ENCODE assay signal across 8 cellular contexts in genomic region chr2:223837290-223838061, GRCh38. TPM values are rescaled to one million over a fixed set of nuclear protein-coding genes. Genes with fewer than 3 reads are reported as not detected.
DNase-seq lines count a peak whose midpoint lies in the region; ATAC-seq and TF ChIP-seq lines count a peak whose summit lies in the region.

AP1S3 (minus strand) TSS chr2:223837582; CDS start chr2:223837450, 132 bp downstream.

- H3K27me3 ChIP-seq in DOHH2 (ENCODE audit: control insufficient read depth, low read length) (no peaks in the 10 kb centered on the region), neuronal stem cell (ENCODE audit: control insufficient read depth in 3 of 3, insufficient read depth in 3 of 3, low read depth in 1 of 3, low read length in 3 of 3) (peaks cover 0 to 12% (median 12%) of the 10 kb centered on the region in 3 experiments), suprapubic skin (no peaks in the 10 kb centered on the region)

- TF ChIP-seq POLR2A in suprapubic skin (IDR thresholded peaks at IDR 0.05) = no peak

- H4K8ac ChIP-seq in neuronal stem cell (ENCODE audit: low read depth, low read length) = no peak within 1 kb of the TSS

- no peak within 1 kb of the TSS for H2BK120ac ChIP-seq in neuronal stem cell (ENCODE audit: low read depth, low read length)

- peak within 1 kb of the TSS; percentile 87 for H3K18ac ChIP-seq in neuronal stem cell (ENCODE audit: low read length)

- no peak within 1 kb of the TSS for H2BK5ac ChIP-seq in neuronal stem cell (ENCODE audit: low read length)

- peaks cover 22% of the 10 kb centered on the region for H3K79me2 ChIP-seq in DOHH2 (ENCODE audit: control insufficient read depth, low read length)

- no peak within 1 kb of the TSS for H2BK15ac ChIP-seq in neuronal stem cell (ENCODE audit: low read length)

- intact Hi-C loops in activated T-helper 2 cell treated with anti-CD3 and anti-CD28 coated beads, Interferon-gamma antibody, Interleukin-2, Interleukin-4, amounts not matched to agents 10 μg/mL and 5 μg/mL and 100 μg/mL, durations not matched to agents 14 hours and 24 hours and 36 hours (cut with micrococcal nuclease) = loop anchor here (1.0 to 5.0 kb wide), 6 partner anchors 15 to 120 kb away; partner anchors contain the start of gene MRPL44

- peak within 1 kb of the TSS; percentile 1; the same call in 1 of the 2 replicates for H3K27ac ChIP-seq in DOHH2 (ENCODE audit: low read depth, low read length)
- H3K27ac ChIP-seq in neuronal stem cell (replicated peaks; ENCODE audit: low read length) = no peak within 1 kb of the TSS
- no peak within 1 kb of the TSS for H3K27ac ChIP-seq in suprapubic skin

- H3K4me1 Mint-ChIP-seq in activated T-helper 2 cell treated with anti-CD3 and anti-CD28 coated beads, Interferon-gamma antibody, Interleukin-2, Interleukin-4, amounts not matched to agents 10 μg/mL and 5 μg/mL and 100 μg/mL, durations not matched to agents 14 hours and 24 hours and 36 hours (ENCODE audit: low read depth) = peaks cover 17% of the 10 kb centered on the region

- H3K9ac ChIP-seq in neuronal stem cell (ENCODE audit: low read depth, low read length, poor library complexity) = peak within 1 kb of the TSS; percentile 84

- TF ChIP-seq CTCF in DOHH2 (IDR thresholded peaks at IDR 0.05; ENCODE audit: low read depth, low read length, poor library complexity, severe bottlenecking) = no peak
- TF ChIP-seq CTCF in fibroblast of villous mesenchyme (IDR thresholded peaks at IDR 0.05; ENCODE audit: insufficient read depth, low read depth, low read length) = no peak
- no peak for TF ChIP-seq CTCF in suprapubic skin (IDR thresholded peaks at IDR 0.05)

- no peaks in the 10 kb centered on the region for H3K9me2 ChIP-seq in DOHH2 (replicated peaks; ENCODE audit: control insufficient read depth, low read length)

- no peak within 1 kb of the TSS for H4K91ac ChIP-seq in neuronal stem cell (ENCODE audit: low read depth, low read length, poor library complexity)

- ATAC-seq in GM21576 (IDR thresholded peaks at IDR 0.05; ENCODE audit: unreplicated experiment) = peak; percentile 56

- no CpG with 5 or more reads among the region's 82 CpGs for WGBS in neuronal stem cell (ENCODE audit: extremely low coverage in 2 of 2, insufficient read length in 2 of 2, insufficient replicate concordance in 1 of 2), 2 donors
- WGBS in suprapubic skin = 2% methylated on average over 26 of the region's 82 CpGs

- peak within 1 kb of the TSS; percentile 97 for H2AFZ ChIP-seq in neuronal stem cell (ENCODE audit: low read length)

- H3K4me1 ChIP-seq in DOHH2 (ENCODE audit: control insufficient read depth, low read length) (peaks cover 28% of the 10 kb centered on the region), neuronal stem cell (ENCODE audit: control insufficient read depth in 2 of 2, insufficient read depth in 1 of 2, low read depth in 1 of 2, low read length in 2 of 2) (peaks cover 4 to 7% of the 10 kb centered on the region in 2 donors), suprapubic skin (peaks cover 11% of the 10 kb centered on the region)

- H3K14ac ChIP-seq in neuronal stem cell (ENCODE audit: low read length) = peak within 1 kb of the TSS; percentile 21

- TF ChIP-seq EP300 in Ishikawa (IDR thresholded peaks at IDR 0.05; ENCODE audit: borderline replicate concordance) (no peak), suprapubic skin (IDR thresholded peaks at IDR 0.05) (no peak)

- 0 out of 2 replicates have a peak, but pooled peaks cover 6% of the 10 kb centered on the region for H4K20me1 ChIP-seq in DOHH2 (ENCODE audit: control insufficient read depth, insufficient read depth, low read depth, low read length)

- H3F3A ChIP-seq in DOHH2 (ENCODE audit: control insufficient read depth, insufficient read depth) = 0 out of 2 replicates have a peak, but pooled peaks cover 3% of the 10 kb centered on the region

- TF ChIP-seq RAD21 in Ishikawa (IDR thresholded peaks at IDR 0.05; ENCODE audit: low read depth) = no peak

- no peak within 1 kb of the TSS for H2AK5ac ChIP-seq in neuronal stem cell (ENCODE audit: low read depth, low read length)

- H3K4me2 ChIP-seq in DOHH2 (ENCODE audit: low read length) = peak within 1 kb of the TSS; percentile 82
- peak within 1 kb of the TSS; percentile 95 for H3K4me2 ChIP-seq in neuronal stem cell (ENCODE audit: insufficient read depth, low read length, poor library complexity, severe bottlenecking)

- H3K27me3 Mint-ChIP-seq in activated T-helper 2 cell treated with anti-CD3 and anti-CD28 coated beads, Interferon-gamma antibody, Interleukin-2, Interleukin-4, amounts not matched to agents 10 μg/mL and 5 μg/mL and 100 μg/mL, durations not matched to agents 14 hours and 24 hours and 36 hours (ENCODE audit: low read depth) = no peaks in the 10 kb centered on the region

- H3K9me3 ChIP-seq in DOHH2 (ENCODE audit: control insufficient read depth, insufficient read depth, low read length) = no peaks in the 10 kb centered on the region
- no peaks in the 10 kb centered on the region for H3K9me3 ChIP-seq in neuronal stem cell (replicated peaks in 1 of 2; ENCODE audit: control insufficient read depth in 2 of 2, insufficient read depth in 1 of 2, low read depth in 1 of 2, low read length in 2 of 2)
- no peaks in the 10 kb centered on the region for H3K9me3 ChIP-seq in suprapubic skin

- H3K36me3 Mint-ChIP-seq in activated T-helper 2 cell treated with anti-CD3 and anti-CD28 coated beads, Interferon-gamma antibody, Interleukin-2, Interleukin-4, amounts not matched to agents 10 μg/mL and 5 μg/mL and 100 μg/mL, durations not matched to agents 14 hours and 24 hours and 36 hours (ENCODE audit: low read depth) = peaks cover 4% of the 10 kb centered on the region

- no peak within 1 kb of the TSS for H2BK12ac ChIP-seq in neuronal stem cell (ENCODE audit: low read length)

- peak within 1 kb of the TSS; percentile 92 for H3K4me3 Mint-ChIP-seq in activated T-helper 2 cell treated with anti-CD3 and anti-CD28 coated beads, Interferon-gamma antibody, Interleukin-2, Interleukin-4, amounts not matched to agents 10 μg/mL and 5 μg/mL and 100 μg/mL, durations not matched to agents 14 hours and 24 hours and 36 hours (ENCODE audit: low read depth)

- H3K4me3 ChIP-seq in DOHH2 (ENCODE audit: low read length) = peak within 1 kb of the TSS; percentile 77
- H3K4me3 ChIP-seq in fibroblast of villous mesenchyme (ENCODE audit: low read depth, low read length) = peak within 1 kb of the TSS; percentile 72
- H3K4me3 ChIP-seq in neuronal stem cell (ENCODE audit: low read length in 2 of 2) = peak within 1 kb of the TSS; percentile 57 to 97
- peak within 1 kb of the TSS; percentile 62 for H3K4me3 ChIP-seq in suprapubic skin

- H3K79me1 ChIP-seq in neuronal stem cell (ENCODE audit: low read depth, low read length) = no peaks in the 10 kb centered on the region

- peak; percentile 42 for DNase-seq in RPMI7951 (ENCODE audit: low read depth)
- DNase-seq in activated T-helper 2 cell treated with anti-CD3 and anti-CD28 coated beads, Interferon-gamma antibody, Interleukin-2, Interleukin-4, amounts not matched to agents 10 μg/mL and 5 μg/mL and 100 μg/mL, durations not matched to agents 14 hours and 24 hours and 36 hours (ENCODE audit: low spot score) = peak; percentile 67
- DNase-seq in fibroblast of villous mesenchyme (ENCODE audit: low read depth) = peak; percentile 32
- DNase-seq in neuronal stem cell (ENCODE audit: low spot score) = peak; percentile 43
- DNase-seq in suprapubic skin (ENCODE audit: low spot score in 2 of 2) = peak; percentile 70 to 84

- peak within 1 kb of the TSS; percentile 31 for H3K23ac ChIP-seq in neuronal stem cell (ENCODE audit: low read depth, low read length, poor library complexity)

- H3K36me3 ChIP-seq in DOHH2 (ENCODE audit: control insufficient read depth, low read length) (no peaks in the 10 kb centered on the region), neuronal stem cell (replicated peaks in 1 of 2; ENCODE audit: control insufficient read depth in 2 of 2, insufficient read depth in 2 of 2, low read length in 2 of 2) (no peaks in the 10 kb centered on the region), suprapubic skin (no peaks in the 10 kb centered on the region)

- H3K9me3 Mint-ChIP-seq in activated T-helper 2 cell treated with anti-CD3 and anti-CD28 coated beads, Interferon-gamma antibody, Interleukin-2, Interleukin-4, amounts not matched to agents 10 μg/mL and 5 μg/mL and 100 μg/mL, durations not matched to agents 14 hours and 24 hours and 36 hours = no peaks in the 10 kb centered on the region

- peak within 1 kb of the TSS; percentile 82 for H3K27ac Mint-ChIP-seq in activated T-helper 2 cell treated with anti-CD3 and anti-CD28 coated beads, Interferon-gamma antibody, Interleukin-2, Interleukin-4, amounts not matched to agents 10 μg/mL and 5 μg/mL and 100 μg/mL, durations not matched to agents 14 hours and 24 hours and 36 hours

- no peak within 1 kb of the TSS for H3K4ac ChIP-seq in neuronal stem cell (ENCODE audit: low read length)

TF ChIP-seq in Ishikawa, 13 proteins besides CTCF, POLR2A, EP300 and RAD21 (continues in another document):
- TF ChIP-seq TEAD4 (IDR thresholded peaks at IDR 0.05) = no peak
- peak; percentile 43; the same call in 1 of the 2 replicates for TF ChIP-seq EGR1 (IDR thresholded peaks at IDR 0.05)

RNA-seq across cellular contexts. Expression of gene AP1S3, which starts in this region (rescaled TPM):
- total RNA-seq in RPMI7951 (2014; rRNA removed; shearing (Covaris generic)) = 2.0 and 3.2 TPM in 2 replicates
- total RNA-seq in activated T-helper 2 cell treated with anti-CD3 and anti-CD28 coated beads, Interferon-gamma antibody, Interleukin-2, Interleukin-4, amounts not matched to agents 10 μg/mL and 5 μg/mL and 100 μg/mL, durations not matched to agents 14 hours and 24 hours and 36 hours = 12.7 and 13.9 TPM in 2 replicates
- total RNA-seq in fibroblast of villous mesenchyme (4.7 and 5.8 TPM in 2 replicates), suprapubic skin (1 to 10 TPM in 3 of 4 donors, under 1 TPM in 1; 0.72 to 8.4 (median 3.1) TPM)
- 3.1 TPM for polyA plus RNA-seq in neuronal stem cell (2013, experiment 1 of 2)
- 3.1 TPM for polyA plus RNA-seq in neuronal stem cell (2013, experiment 2 of 2)
